ENCODE assay signal across 8 cellular contexts in the genomic region with DNA sequence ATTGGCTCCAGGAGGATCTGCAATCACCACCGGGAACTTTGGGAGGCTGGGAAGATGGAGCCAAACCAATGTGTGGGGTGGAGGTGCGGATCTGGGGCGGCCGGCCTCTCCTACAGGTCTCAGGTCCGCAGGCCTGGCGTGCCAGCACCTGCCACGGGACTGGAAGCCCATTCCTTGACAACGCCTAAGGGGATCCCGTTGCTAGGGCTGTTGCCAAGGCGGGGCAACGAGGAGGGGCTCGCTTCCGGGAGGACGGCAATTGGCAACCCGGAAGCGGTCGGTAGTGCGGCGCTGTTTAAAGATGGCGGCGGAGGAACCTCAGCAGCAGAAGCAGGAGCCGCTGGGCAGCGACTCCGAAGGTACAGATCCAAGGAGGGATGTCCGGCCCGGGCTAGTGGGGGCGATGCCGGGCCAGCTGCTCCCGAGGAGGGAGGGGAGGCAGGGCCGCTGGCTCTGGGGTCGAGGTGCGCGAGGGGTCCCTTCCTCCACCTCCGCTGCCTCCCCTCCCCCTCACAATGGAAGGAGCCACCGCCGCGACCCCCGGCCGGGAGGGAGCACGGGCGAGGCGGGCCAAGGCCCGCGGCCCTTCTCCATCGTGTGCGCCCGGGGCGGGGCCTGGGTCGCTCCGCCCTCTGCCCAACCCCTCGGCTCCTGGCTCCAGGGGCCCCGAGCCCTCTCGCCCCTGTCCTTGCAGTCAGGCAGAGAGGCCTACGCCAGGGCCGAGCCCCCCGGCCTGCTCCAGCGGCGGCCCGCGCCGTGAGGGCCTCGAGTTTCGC. TPM values are rescaled to one million over a fixed set of nuclear protein-coding genes. Genes with fewer than 3 reads are reported as not detected.
A peak's percentile ranks its signal among the peaks of the same experiment; 100 is the strongest.
DNase-seq lines count a peak whose midpoint lies in the region; ATAC-seq and TF ChIP-seq lines count a peak whose summit lies in the region.

A gene with protein sequence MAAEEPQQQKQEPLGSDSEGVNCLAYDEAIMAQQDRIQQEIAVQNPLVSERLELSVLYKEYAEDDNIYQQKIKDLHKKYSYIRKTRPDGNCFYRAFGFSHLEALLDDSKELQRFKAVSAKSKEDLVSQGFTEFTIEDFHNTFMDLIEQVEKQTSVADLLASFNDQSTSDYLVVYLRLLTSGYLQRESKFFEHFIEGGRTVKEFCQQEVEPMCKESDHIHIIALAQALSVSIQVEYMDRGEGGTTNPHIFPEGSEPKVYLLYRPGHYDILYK (plus strand): TSS at position 283 of the 776 bp plus-strand sequence. CDS start 19 bp downstream, at position 302.

- peak within 1 kb of the TSS; percentile 76 for H3K4me3 Mint-ChIP-seq in Calu3 (ENCODE audit: low read depth, unreplicated experiment)
- H3K4me3 Mint-ChIP-seq in IgD-negative memory B cell = peak within 1 kb of the TSS; percentile 94 to 99 (median 98)

- H3K27me3 Mint-ChIP-seq in Calu3 (ENCODE audit: unreplicated experiment) (no peaks in the 10 kb centered on the region), IgD-negative memory B cell (no peaks in the 10 kb centered on the region)

- intact Hi-C loops in Calu3 (cut with micrococcal nuclease; ENCODE audit: unreplicated experiment) = no loop called here
- intact Hi-C loops in PC-3 (cut with micrococcal nuclease) = no loop called here

- POLR2A ChIA-PET in PC-3 (lab: Charles Lee; ENCODE audit: unreplicated experiment) = no interaction called here

- peak within 1 kb of the TSS; percentile 62 for H3K27ac ChIP-seq in PC-3 (ENCODE audit: low read length)

- H3K36me3 Mint-ChIP-seq in Calu3 (ENCODE audit: insufficient read depth, unreplicated experiment) (peaks cover 47% of the 10 kb centered on the region), IgD-negative memory B cell (peaks cover 9% of the 10 kb centered on the region)

- no peaks in the 10 kb centered on the region for H3K9me2 ChIP-seq in PC-3 (replicated peaks; ENCODE audit: low read length)

- H3K9me3 Mint-ChIP-seq in Calu3 (ENCODE audit: low read depth, unreplicated experiment) (no peaks in the 10 kb centered on the region), IgD-negative memory B cell (no peaks in the 10 kb centered on the region)

- no peaks in the 10 kb centered on the region for H3F3A ChIP-seq in PC-3 (ENCODE audit: low read length, unreplicated experiment)

- ATAC-seq in GM21526 (IDR thresholded peaks at IDR 0.05; ENCODE audit: low FRiP score, unreplicated experiment) (peak; percentile 76), PC-3 (peak; percentile 89)

- peak within 1 kb of the TSS; percentile 94 for H2AFZ ChIP-seq in PC-3 (ENCODE audit: low read length)

- H4K20me1 ChIP-seq in PC-3 (ENCODE audit: low read length) = peaks cover 16% of the 10 kb centered on the region

- peak within 1 kb of the TSS; percentile 90 for H3K9ac ChIP-seq in PC-3 (ENCODE audit: low read length)

- peak within 1 kb of the TSS; percentile 77 for H3K27ac Mint-ChIP-seq in Calu3 (ENCODE audit: unreplicated experiment)
- H3K27ac Mint-ChIP-seq in IgD-negative memory B cell = peak within 1 kb of the TSS; percentile 93 to 99 (median 98)

- TF ChIP-seq CTCF in Calu3 (IDR thresholded peaks at IDR 0.05; ENCODE audit: unreplicated experiment) (no peak), PC-3 (conservative IDR thresholded peaks at IDR 0.05; ENCODE audit: low read depth, low read length) (no peak), epithelial cell of proximal tubule (conservative IDR thresholded peaks at IDR 0.05; ENCODE audit: low read depth, low read length) (peak; percentile 3)

- H3K9me3 ChIP-seq in PC-3 (ENCODE audit: low read length) = no peaks in the 10 kb centered on the region

- H3K27me3 ChIP-seq in PC-3 (ENCODE audit: low read length) = no peaks in the 10 kb centered on the region

- peak within 1 kb of the TSS; percentile 90 for H3K4me3 ChIP-seq in PC-3 (ENCODE audit: low read length)
- peak within 1 kb of the TSS; percentile 98 for H3K4me3 ChIP-seq in epithelial cell of proximal tubule (ENCODE audit: low read depth, low read length)

- peak within 1 kb of the TSS; percentile 99 for H3K4me2 ChIP-seq in PC-3 (ENCODE audit: low read length)

- CTCF ChIA-PET in Calu3 (lab: Charles Lee) = no interaction called here
- CTCF ChIA-PET in PC-3 (lab: Charles Lee) = no interaction called here

- BruUV-seq in Calu3 (replicated peaks; lab: Mats Ljungman, UMichigan) (no TSS peak), PC-3 (replicated peaks; lab: Mats Ljungman, UMichigan) (no TSS peak)

- DNase-seq in Calu3 = peak; percentile 96
- DNase-seq in PC-3 = peak; percentile 99
- DNase-seq in activated T-cell treated with anti-CD3 and anti-CD28 coated beads for 48 hours (ENCODE audit: low read depth) = peak; percentile 83
- peak; percentile 37 for DNase-seq in epithelial cell of proximal tubule (ENCODE audit: low read depth)
- DNase-seq in mucosa of gallbladder (ENCODE audit: low spot score) = peak; percentile 90
- peak; percentile 67 to 77 for DNase-seq in stimulated activated CD8-positive, alpha-beta memory T cell treated with anti-CD3 and anti-CD28 coated beads, Interleukin-4, amount 100 ng/mL, for 4 hours (ENCODE audit: low read depth in 2 of 2, low spot score in 1 of 2)

- H3K36me3 ChIP-seq in PC-3 (ENCODE audit: low read depth, low read length) = peaks cover 24% of the 10 kb centered on the region

- peaks cover 28% of the 10 kb centered on the region for H3K4me1 ChIP-seq in PC-3 (ENCODE audit: insufficient read depth, low read length)

- H3K79me2 ChIP-seq in PC-3 (ENCODE audit: low read length) = peaks cover 49% of the 10 kb centered on the region

- peaks cover 22% of the 10 kb centered on the region for H3K4me1 Mint-ChIP-seq in Calu3 (ENCODE audit: low read depth, unreplicated experiment)
- H3K4me1 Mint-ChIP-seq in IgD-negative memory B cell = peaks cover 20 to 24% (median 21%) of the 10 kb centered on the region in 3 donors

RNA-seq across cellular contexts. Expression of the gene that starts here (rescaled TPM):
- 96.9 and 103 TPM in 2 replicates for total RNA-seq in Calu3 (2022)
- 117 TPM for polyA plus RNA-seq in IgD-negative memory B cell
- 124 and 129 TPM in 2 replicates for total RNA-seq in PC-3 (2014; rRNA removed)
- 109 and 204 TPM in 2 replicates for total RNA-seq in epithelial cell of proximal tubule
- total RNA-seq in mucosa of gallbladder = 72.4 TPM

Comparison
In these comparisons a context has a peak if more than half of its experiments do, and no peak if none do; other contexts are left out.
1. Peak in every context shown above with its lines: DNase-seq, ATAC-seq, H3K4me3 ChIP-seq and H3K27ac ChIP-seq.
2. DNase-seq: peak in every context shown above with its lines; median percentile 99 in PC-3; 96 in Calu3; 90 in mucosa of gallbladder; 83 in activated T-cell treated with anti-CD3 and anti-CD28 coated beads for 48 hours; 72 in stimulated activated CD8-positive, alpha-beta memory T cell treated with anti-CD3 and anti-CD28 coated beads, Interleukin-4, amount 100 ng/mL, for 4 hours; 37 in epithelial cell of proximal tubule.